8 cellular contexts compared by ENCODE assay signal in genomic region chr5:151222054-151222768, GRCh38. TPM values are rescaled to one million over a fixed set of nuclear protein-coding genes. Genes with fewer than 3 reads are reported as not detected.
DNase-seq lines count a peak whose midpoint lies in the region; ATAC-seq and TF ChIP-seq lines count a peak whose summit lies in the region.

No MANE protein-coding gene starts in this region.

- H3K36me3 ChIP-seq in GM06990 (ENCODE audit: control insufficient read depth, insufficient read depth, low read length) = peaks cover 11% of the 10 kb centered on the region
- H3K36me3 ChIP-seq in left ventricle myocardium inferior = no peaks in the 10 kb centered on the region
- no peaks in the 10 kb centered on the region for H3K36me3 ChIP-seq in gastrocnemius medialis

- peak; percentile 75 to 77 for ATAC-seq in gastrocnemius medialis
- no peak for ATAC-seq in HG02885 (IDR thresholded peaks at IDR 0.05; ENCODE audit: poor library complexity, unreplicated experiment)
- no peak for ATAC-seq in HG02884 (IDR thresholded peaks at IDR 0.05; ENCODE audit: unreplicated experiment)

- no peak for DNase-seq in GM06990 (ENCODE audit: extremely low read depth, insufficient read length)
- DNase-seq in activated CD4-positive, alpha-beta memory T cell treated with anti-CD3 and anti-CD28 coated beads for 36 hours = no peak
- no peak for DNase-seq in left ventricle myocardium inferior
- DNase-seq in gastrocnemius medialis = peak; percentile 66 to 89
- no peak for DNase-seq in NCI-H226
- no peak for DNase-seq in NCI-H2196 (lab: John Stamatoyannopoulos, UW; ENCODE audit: unreplicated experiment)

- peak in 1 of 2 donors; percentile 24 for TF ChIP-seq POLR2A in gastrocnemius medialis (IDR thresholded peaks at IDR 0.05)

- H3K9me3 Mint-ChIP-seq in activated CD4-positive, alpha-beta memory T cell treated with anti-CD3 and anti-CD28 coated beads for 36 hours = no peaks in the 10 kb centered on the region

- H3K4me3 ChIP-seq in GM06990 (replicated peaks; ENCODE audit: low read depth, low read length) (peak overlapping the region; percentile 87), left ventricle myocardium inferior (peak overlapping the region; percentile 88), gastrocnemius medialis (peak overlapping the region; percentile 81 to 92 (median 88))

- intact Hi-C loops in activated CD4-positive, alpha-beta memory T cell treated with anti-CD3 and anti-CD28 coated beads for 36 hours (cut with micrococcal nuclease) = no loop called here
- intact Hi-C loops in left ventricle myocardium inferior (cut with micrococcal nuclease) = no loop called here
- intact Hi-C loops in gastrocnemius medialis (cut with DNase I; ENCODE audit: low total_unique reads) = loop anchor here (2.0 kb wide), 1 partner anchor 17 kb away; no protein-coding TSS in a partner anchor

- no peaks in the 10 kb centered on the region for H3K27me3 Mint-ChIP-seq in activated CD4-positive, alpha-beta memory T cell treated with anti-CD3 and anti-CD28 coated beads for 36 hours

- peaks cover 5% of the 10 kb centered on the region for H3K36me3 Mint-ChIP-seq in activated CD4-positive, alpha-beta memory T cell treated with anti-CD3 and anti-CD28 coated beads for 36 hours

- TF ChIP-seq CTCF in GM06990 (IDR thresholded peaks at IDR 0.05; ENCODE audit: insufficient read depth, low read length, poor library complexity, severe bottlenecking) = no peak
- TF ChIP-seq CTCF in left ventricle myocardium inferior (IDR thresholded peaks at IDR 0.05; ENCODE audit: borderline replicate concordance) = no peak
- TF ChIP-seq CTCF in gastrocnemius medialis (IDR thresholded peaks at IDR 0.05 in 4 of 5, conservative IDR thresholded peaks at IDR 0.05 in 1 of 5) = no peak

- peak overlapping the region; percentile 86 for H3K27ac Mint-ChIP-seq in activated CD4-positive, alpha-beta memory T cell treated with anti-CD3 and anti-CD28 coated beads for 36 hours

- H3K4me1 ChIP-seq in left ventricle myocardium inferior = peaks cover 77% of the 10 kb centered on the region
- H3K4me1 ChIP-seq in gastrocnemius medialis = peaks cover 59% of the 10 kb centered on the region in 2 donors

- CTCF ChIA-PET in activated CD4-positive, alpha-beta memory T cell treated with anti-CD3 and anti-CD28 coated beads for 36 hours (lab: Charles Lee) = interaction anchor here (0.8 to 3.5 kb wide), 10 partner anchors 7 to 96 kb away, joined by 3 to 43 read pairs (median 7); no protein-coding TSS in a partner anchor

- H3K27me3 ChIP-seq in GM06990 (replicated peaks; ENCODE audit: control insufficient read depth, insufficient read depth, low read length) (no peaks in the 10 kb centered on the region), left ventricle myocardium inferior (ENCODE audit: low read depth) (no peaks in the 10 kb centered on the region), gastrocnemius medialis (no peaks in the 10 kb centered on the region)

- H3K27ac ChIP-seq in left ventricle myocardium inferior (replicated peaks) (peak overlapping the region; percentile 88), gastrocnemius medialis (peak overlapping the region; percentile 94 to 97 (median 95))

- in situ Hi-C loops in gastrocnemius medialis (cut with MboI; ENCODE audit: low sequenced_read_pairs in 4 of 4) = no loop called here

- H3K4me1 Mint-ChIP-seq in activated CD4-positive, alpha-beta memory T cell treated with anti-CD3 and anti-CD28 coated beads for 36 hours (ENCODE audit: low read depth) = peaks cover 65% of the 10 kb centered on the region

- H3K9me3 ChIP-seq in left ventricle myocardium inferior (replicated peaks) (no peaks in the 10 kb centered on the region), gastrocnemius medialis (no peaks in the 10 kb centered on the region)

- POLR2A ChIA-PET in activated CD4-positive, alpha-beta memory T cell treated with anti-CD3 and anti-CD28 coated beads for 36 hours (lab: Charles Lee) = interaction anchor here (0.6 to 3.6 kb wide), 5 partner anchors 9 to 31 kb away, joined by 3 to 95 read pairs (median 6); partner anchors contain the start of gene GM2A

- peak overlapping the region; percentile 89 for H3K4me3 Mint-ChIP-seq in activated CD4-positive, alpha-beta memory T cell treated with anti-CD3 and anti-CD28 coated beads for 36 hours

RNA-seq across cellular contexts. Expression of gene CCDC69, which starts 1.7 kb away (rescaled TPM):
- 10 to 100 TPM; 24.6 to 27.6 TPM for total RNA-seq in activated CD4-positive, alpha-beta memory T cell treated with anti-CD3 and anti-CD28 coated beads for 36 hours
- total RNA-seq in left ventricle myocardium inferior = 167 TPM
- total RNA-seq in gastrocnemius medialis = 100 to 1,000 TPM in 3 of 4 donors, 10 to 100 TPM in 1; 93.4 to 128 (median 114) TPM

RNA-seq across cellular contexts. Expression of gene GM2A, which starts 30.8 kb away (rescaled TPM):
- 10 to 100 TPM; 28.7 to 29.1 TPM for total RNA-seq in activated CD4-positive, alpha-beta memory T cell treated with anti-CD3 and anti-CD28 coated beads for 36 hours
- total RNA-seq in left ventricle myocardium inferior (35.4 TPM), gastrocnemius medialis (1 to 10 TPM; 5.0 to 7.2 (median 5.7) TPM)

Comparison
In these comparisons a context has a peak if more than half of its experiments do, and no peak if none do; other contexts are left out.
1. DNase-seq: peak in gastrocnemius medialis (2 of 2); none in GM06990 (single experiment), activated CD4-positive, alpha-beta memory T cell treated with anti-CD3 and anti-CD28 coated beads for 36 hours (single experiment), left ventricle myocardium inferior (single experiment), NCI-H226 (single experiment) and NCI-H2196 (single experiment).
2. ATAC-seq: peak in gastrocnemius medialis (2 of 2); none in HG02885 (single experiment) and HG02884 (single experiment).
3. Peak in every context shown above with its lines, with median percentiles within 50 percentile points of each other: H3K4me3 ChIP-seq.